Comparison of ENCODE assay signal across 14 cellular contexts in the genomic region with DNA sequence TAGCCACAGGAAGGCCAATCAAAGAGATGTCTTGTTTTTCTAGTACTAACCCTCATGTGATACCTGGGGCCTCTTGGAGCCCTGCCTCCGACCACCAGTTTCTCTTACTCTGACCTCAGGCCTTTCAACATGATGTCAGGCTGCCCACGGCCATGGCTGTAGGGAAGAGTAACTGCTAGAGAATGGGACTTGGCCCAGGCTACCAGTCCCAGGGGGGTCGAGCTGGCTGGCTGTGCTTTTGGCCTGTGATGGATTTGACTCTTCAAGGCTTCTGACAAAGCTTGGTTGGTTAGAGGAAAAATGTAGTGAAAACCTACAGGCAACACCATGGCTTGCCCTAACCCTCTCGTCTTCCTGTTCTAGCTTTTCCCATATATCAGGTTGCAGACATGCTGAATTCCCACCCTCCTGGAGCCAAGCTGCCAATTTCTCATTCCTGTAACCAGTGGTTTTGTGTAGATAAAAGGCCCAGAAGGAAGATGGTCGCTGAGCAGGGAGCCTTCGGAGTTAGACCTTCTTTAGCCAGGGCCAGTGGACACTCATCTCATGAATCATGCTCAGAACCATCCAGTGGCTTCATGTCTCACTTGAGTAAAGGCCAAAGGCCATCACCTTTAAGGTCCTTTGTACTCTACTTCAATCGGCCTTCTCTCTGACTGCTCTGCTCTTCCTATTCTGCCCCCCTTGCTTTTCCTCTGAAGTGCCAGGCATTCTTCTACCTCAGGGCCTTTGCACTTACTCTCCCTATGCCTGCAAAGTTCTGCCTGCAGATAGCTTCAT. TPM values are rescaled to one million over a fixed set of nuclear protein-coding genes. Genes with fewer than 3 reads are reported as not detected.
DNase-seq lines count a peak whose midpoint lies in the region; ATAC-seq, FAIRE-seq and TF ChIP-seq lines count a peak whose summit lies in the region.
"Had no signal": no experiment of that assay in that cellular context is flagged by ENCODE, and none has a peak within 500 bp of the region (broad histone marks: within the 10 kb centered on the region; RNA-seq: fewer than 3 reads in every experiment).

No MANE protein-coding gene starts in this region.

- H3K4me3 Mint-ChIP-seq in activated T-helper 17 cell treated with anti-CD3 and anti-CD28 coated beads, Interleukin-2, amount 50 U/mL, for 72 hours: no peak overlapping the region
- no peak overlapping the region for H3K4me3 Mint-ChIP-seq in CD4-positive, alpha-beta T cell
- H3K4me3 Mint-ChIP-seq: activated B cell treated with CpG ODN at 0.5 μM for 24 hours had no signal

- H3K27ac Mint-ChIP-seq in activated T-helper 17 cell treated with anti-CD3 and anti-CD28 coated beads, Interleukin-2, amount 50 U/mL, for 72 hours: peak overlapping the region; percentile 78
- no peak overlapping the region for H3K27ac Mint-ChIP-seq in CD4-positive, alpha-beta T cell
- H3K27ac Mint-ChIP-seq: activated B cell treated with CpG ODN at 0.5 μM for 24 hours had no signal

- peaks cover 17% of the 10 kb centered on the region for H3K4me1 Mint-ChIP-seq in activated T-helper 17 cell treated with anti-CD3 and anti-CD28 coated beads, Interleukin-2, amount 50 U/mL, for 72 hours
- H3K4me1 Mint-ChIP-seq in CD4-positive, alpha-beta T cell (ENCODE audit: low read depth): peaks cover 22% of the 10 kb centered on the region
- H3K4me1 Mint-ChIP-seq: activated B cell treated with CpG ODN at 0.5 μM for 24 hours had no signal

- peak; percentile 82 for ATAC-seq in activated T-helper 17 cell treated with anti-CD3 and anti-CD28 coated beads, Interleukin-2, amount 50 U/mL, for 72 hours (replicated peaks)
- no peak for ATAC-seq in CD4-positive, alpha-beta T cell (ENCODE audit: poor library complexity)

- no peak overlapping the region for H3K27ac ChIP-seq in CD4-positive, alpha-beta T cell (ENCODE audit: low read depth, low read length)

- POLR2A ChIA-PET in CD4-positive, alpha-beta T cell (lab: Charles Lee): interaction anchor here (0.7 kb wide), 1 partner anchor 48 kb away, joined by 3 read pairs; no protein-coding TSS in a partner anchor

- no peak for TF ChIP-seq CTCF in CD4-positive, alpha-beta T cell (IDR thresholded peaks at IDR 0.05)

- no peak for FAIRE-seq in GM12892 (lab: Jason Lieb, UNC)

- H3K36me3 Mint-ChIP-seq in activated T-helper 17 cell treated with anti-CD3 and anti-CD28 coated beads, Interleukin-2, amount 50 U/mL, for 72 hours (ENCODE audit: low read depth): peaks cover 39% of the 10 kb centered on the region
- peaks cover 50% of the 10 kb centered on the region for H3K36me3 Mint-ChIP-seq in CD4-positive, alpha-beta T cell (ENCODE audit: low read depth)

- no peak for TF ChIP-seq POLR2A in GM12892 (IDR thresholded peaks at IDR 0.05; ENCODE audit: low read depth, low read length)

- DNase-seq in activated effector memory CD4-positive, alpha-beta T cell treated with anti-CD3 and anti-CD28 coated beads, Interleukin-2, amount 50 U/mL, for 16 hours: peak; percentile 39
- DNase-seq in activated effector memory CD4-positive, alpha-beta T cell treated with Interleukin-2 at 50 U/mL for 16 hours: no peak
- DNase-seq in glomerular visceral epithelial cell (ENCODE audit: extremely low spot score): peak; percentile 42
- DNase-seq in stromal cell of bone marrow (ENCODE audit: low read depth): peak; percentile 80
- no peak for DNase-seq in CD4-positive, alpha-beta T cell
- no peak for DNase-seq in GM12892 (ENCODE audit: insufficient read length)
- DNase-seq in midbrain (lab: John Stamatoyannopoulos, UW): no peak
- DNase-seq: ACHN, activated B cell treated with CpG ODN at 0.5 μM for 24 hours, cortex of kidney, DMS79 treated with DMSO at 0.1 percent for 48 hours, NCI-H1092 treated with DMSO at 0.1 percent for 48 hours, NCI-H524 had no signal

- no peaks in the 10 kb centered on the region for H3K27me3 Mint-ChIP-seq in activated T-helper 17 cell treated with anti-CD3 and anti-CD28 coated beads, Interleukin-2, amount 50 U/mL, for 72 hours
- H3K27me3 Mint-ChIP-seq in CD4-positive, alpha-beta T cell: no peaks in the 10 kb centered on the region
- H3K27me3 Mint-ChIP-seq: activated B cell treated with CpG ODN at 0.5 μM for 24 hours had no signal

- CTCF ChIA-PET in CD4-positive, alpha-beta T cell (lab: Charles Lee): no interaction called here

- intact Hi-C loops in CD4-positive, alpha-beta T cell (cut with DNase I, micrococcal nuclease): no loop called here

- no peaks in the 10 kb centered on the region for H3K9me3 ChIP-seq in CD4-positive, alpha-beta T cell (ENCODE audit: control insufficient read depth, low read length)

- H3K27me3 ChIP-seq in CD4-positive, alpha-beta T cell (ENCODE audit: control insufficient read depth, insufficient read depth, low read length): no peaks in the 10 kb centered on the region

- no peaks in the 10 kb centered on the region for H3K9me3 Mint-ChIP-seq in activated T-helper 17 cell treated with anti-CD3 and anti-CD28 coated beads, Interleukin-2, amount 50 U/mL, for 72 hours
- no peaks in the 10 kb centered on the region for H3K9me3 Mint-ChIP-seq in CD4-positive, alpha-beta T cell
- H3K9me3 Mint-ChIP-seq: activated B cell treated with CpG ODN at 0.5 μM for 24 hours had no signal

RNA-seq across cellular contexts. Expression of gene SUFU, which starts 19.7 kb away (rescaled TPM):
- total RNA-seq in activated T-helper 17 cell treated with anti-CD3 and anti-CD28 coated beads, Interleukin-2, amount 50 U/mL, for 72 hours: 10 to 100 TPM; 11.1 to 16.2 TPM
- total RNA-seq in CD4-positive, alpha-beta T cell: 1 to 10 TPM; 6.7 to 7.3 TPM
- 2.4 TPM for polyA plus RNA-seq in GM12892 (2012; ENCODE audit: missing spikeins)

RNA-seq across cellular contexts. Expression of gene ACTR1A, which starts 20.9 kb away (rescaled TPM):
- total RNA-seq in activated T-helper 17 cell treated with anti-CD3 and anti-CD28 coated beads, Interleukin-2, amount 50 U/mL, for 72 hours: 10 to 100 TPM; 43.0 to 74.4 TPM
- 10 to 100 TPM; 43.3 to 46.3 TPM for total RNA-seq in CD4-positive, alpha-beta T cell
- polyA plus RNA-seq in GM12892 (2012; ENCODE audit: missing spikeins): 30.7 TPM

Comparison
In these comparisons a context has a peak if more than half of its experiments do, and no peak if none do; other contexts are left out.
1. DNase-seq: peak in activated effector memory CD4-positive, alpha-beta T cell treated with anti-CD3 and anti-CD28 coated beads, Interleukin-2, amount 50 U/mL, for 16 hours (single experiment), glomerular visceral epithelial cell (single experiment) and stromal cell of bone marrow (single experiment); none in activated effector memory CD4-positive, alpha-beta T cell treated with Interleukin-2 at 50 U/mL for 16 hours (single experiment), CD4-positive, alpha-beta T cell (0 of 10), GM12892 (single experiment) and midbrain (single experiment).